Comparison of ENCODE assay signal across 1 cellular context in the genomic region with DNA sequence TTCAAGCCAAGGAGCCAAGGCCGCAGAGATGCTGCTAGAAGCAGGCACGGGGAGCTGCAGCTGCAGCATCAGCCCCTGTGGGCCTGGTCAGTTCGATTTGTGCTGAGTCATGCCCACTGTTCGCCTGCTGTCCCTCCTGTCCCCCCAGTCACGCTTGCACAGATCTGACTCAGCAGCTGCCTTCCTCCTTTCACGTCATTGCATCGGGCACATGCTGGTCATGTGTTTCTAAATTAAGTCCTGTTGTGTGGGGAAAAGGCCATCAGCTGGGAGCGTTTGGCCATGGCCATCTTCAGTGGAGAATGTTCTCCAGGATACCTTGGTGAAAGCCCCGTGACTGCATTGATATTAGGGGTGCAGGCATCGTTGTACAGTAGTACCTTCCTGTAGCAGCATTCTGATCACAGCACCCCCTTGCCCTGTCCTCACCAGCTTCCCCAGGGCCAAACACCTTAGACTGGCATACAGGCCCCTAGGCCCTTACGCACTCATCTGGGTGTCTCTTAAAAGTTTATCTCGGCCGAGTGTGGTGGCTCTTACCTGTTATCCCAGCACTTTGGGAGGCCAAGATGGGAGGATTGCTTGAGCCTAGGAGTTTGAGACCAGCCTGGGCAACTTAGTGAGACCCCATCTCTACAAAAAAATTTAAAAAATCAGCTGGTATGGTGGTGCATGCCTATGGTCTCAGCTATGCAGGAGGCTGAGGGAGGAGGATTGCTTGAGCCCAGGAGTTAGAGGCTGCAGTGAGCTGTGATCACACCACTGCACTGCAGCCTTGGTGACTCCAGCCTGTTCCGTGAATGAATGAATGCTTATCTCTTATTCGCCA.
TF ChIP-seq lines count a peak whose summit lies in the region.

No MANE protein-coding gene starts in this region.

TF ChIP-seq in K562, 482 proteins besides CTCF, POLR2A, EP300 and RAD21 (continued from another document and continues in another):
- TF ChIP-seq, protein P1, sequence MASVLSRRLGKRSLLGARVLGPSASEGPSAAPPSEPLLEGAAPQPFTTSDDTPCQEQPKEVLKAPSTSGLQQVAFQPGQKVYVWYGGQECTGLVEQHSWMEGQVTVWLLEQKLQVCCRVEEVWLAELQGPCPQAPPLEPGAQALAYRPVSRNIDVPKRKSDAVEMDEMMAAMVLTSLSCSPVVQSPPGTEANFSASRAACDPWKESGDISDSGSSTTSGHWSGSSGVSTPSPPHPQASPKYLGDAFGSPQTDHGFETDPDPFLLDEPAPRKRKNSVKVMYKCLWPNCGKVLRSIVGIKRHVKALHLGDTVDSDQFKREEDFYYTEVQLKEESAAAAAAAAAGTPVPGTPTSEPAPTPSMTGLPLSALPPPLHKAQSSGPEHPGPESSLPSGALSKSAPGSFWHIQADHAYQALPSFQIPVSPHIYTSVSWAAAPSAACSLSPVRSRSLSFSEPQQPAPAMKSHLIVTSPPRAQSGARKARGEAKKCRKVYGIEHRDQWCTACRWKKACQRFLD (CRISPR knock-in tag; IDR thresholded peaks at IDR 0.05) = peak; percentile 66; the same call in 1 of the 2 replicates
- TF ChIP-seq SUPT5H (IDR thresholded peaks at IDR 0.05) (no peak), NCOA6 (IDR thresholded peaks at IDR 0.05) (no peak), TRIM28 (IDR thresholded peaks at IDR 0.05) (peak; percentile 80; the same call in 1 of the 2 replicates), HDAC3 (IDR thresholded peaks at IDR 0.05; ENCODE audit: borderline replicate concordance, partially characterized antibody) (peak; percentile 56), ARID3B (CRISPR knock-in tag; IDR thresholded peaks at IDR 0.05; ENCODE audit: borderline replicate concordance) (peak; percentile 63; the same call in 1 of the 2 replicates), NONO (IDR thresholded peaks at IDR 0.05; ENCODE audit: low read depth in 2 of 2, low read length in 1 of 2) (no peak), ZNF212 (CRISPR knock-in tag; IDR thresholded peaks at IDR 0.05) (no peak), ELF1 (tag; IDR thresholded peaks at IDR 0.05) (no peak; the same call in 1 of the 2 replicates), ZNF274 (IDR thresholded peaks at IDR 0.05; ENCODE audit: borderline replicate concordance, low read depth, low read length) (no peak), CREB5 (CRISPR knock-in tag; IDR thresholded peaks at IDR 0.05) (no peak), HNRNPUL1 (IDR thresholded peaks at IDR 0.05; ENCODE audit: low read length) (no peak), ZNF696 (CRISPR knock-in tag; conservative IDR thresholded peaks at IDR 0.05) (no peak), RB1 (IDR thresholded peaks at IDR 0.05; ENCODE audit: low read depth) (peak; percentile 55; the same call in 1 of the 2 replicates), PTRF (tag; IDR thresholded peaks at IDR 0.05) (peak; percentile 50), PHB (CRISPR knock-in tag; IDR thresholded peaks at IDR 0.05) (0 out of 2 replicates have a peak, but pooled peaks have one; percentile 64), ZNF707 (CRISPR knock-in tag; conservative IDR thresholded peaks at IDR 0.05) (no peak), HBP1 (CRISPR knock-in tag; IDR thresholded peaks at IDR 0.05) (peak; percentile 12; the same call in 1 of the 2 replicates), NR1H2 (CRISPR knock-in tag; IDR thresholded peaks at IDR 0.05) (no peak), SMAD1 (IDR thresholded peaks at IDR 0.05; ENCODE audit: low read depth, low read length, partially characterized antibody) (no peak), PBX2 (CRISPR knock-in tag; IDR thresholded peaks at IDR 0.05; ENCODE audit: low read depth) (no peak), PBX2 (tag; conservative IDR thresholded peaks at IDR 0.05; ENCODE audit: low read depth) (no peak), MAZ (CRISPR knock-in tag; conservative IDR thresholded peaks at IDR 0.05 in 1 of 2, IDR thresholded peaks at IDR 0.05 in 1 of 2) (peak; percentile 78 to 82; a peak in 3 of 4 replicates), SIRT6 (IDR thresholded peaks at IDR 0.05; ENCODE audit: low read depth, low read length) (no peak), ZBTB7A (IDR thresholded peaks at IDR 0.05; ENCODE audit: borderline replicate concordance, control insufficient read depth, low read depth, low read length) (peak; percentile 30; the same call in 1 of the 2 replicates), ZNF143 (CRISPR knock-in tag; IDR thresholded peaks at IDR 0.05) (no peak), ZNF766 (CRISPR knock-in tag; conservative IDR thresholded peaks at IDR 0.05) (peak; percentile 73; the same call in 1 of the 2 replicates)
- TF ChIP-seq, protein P2, sequence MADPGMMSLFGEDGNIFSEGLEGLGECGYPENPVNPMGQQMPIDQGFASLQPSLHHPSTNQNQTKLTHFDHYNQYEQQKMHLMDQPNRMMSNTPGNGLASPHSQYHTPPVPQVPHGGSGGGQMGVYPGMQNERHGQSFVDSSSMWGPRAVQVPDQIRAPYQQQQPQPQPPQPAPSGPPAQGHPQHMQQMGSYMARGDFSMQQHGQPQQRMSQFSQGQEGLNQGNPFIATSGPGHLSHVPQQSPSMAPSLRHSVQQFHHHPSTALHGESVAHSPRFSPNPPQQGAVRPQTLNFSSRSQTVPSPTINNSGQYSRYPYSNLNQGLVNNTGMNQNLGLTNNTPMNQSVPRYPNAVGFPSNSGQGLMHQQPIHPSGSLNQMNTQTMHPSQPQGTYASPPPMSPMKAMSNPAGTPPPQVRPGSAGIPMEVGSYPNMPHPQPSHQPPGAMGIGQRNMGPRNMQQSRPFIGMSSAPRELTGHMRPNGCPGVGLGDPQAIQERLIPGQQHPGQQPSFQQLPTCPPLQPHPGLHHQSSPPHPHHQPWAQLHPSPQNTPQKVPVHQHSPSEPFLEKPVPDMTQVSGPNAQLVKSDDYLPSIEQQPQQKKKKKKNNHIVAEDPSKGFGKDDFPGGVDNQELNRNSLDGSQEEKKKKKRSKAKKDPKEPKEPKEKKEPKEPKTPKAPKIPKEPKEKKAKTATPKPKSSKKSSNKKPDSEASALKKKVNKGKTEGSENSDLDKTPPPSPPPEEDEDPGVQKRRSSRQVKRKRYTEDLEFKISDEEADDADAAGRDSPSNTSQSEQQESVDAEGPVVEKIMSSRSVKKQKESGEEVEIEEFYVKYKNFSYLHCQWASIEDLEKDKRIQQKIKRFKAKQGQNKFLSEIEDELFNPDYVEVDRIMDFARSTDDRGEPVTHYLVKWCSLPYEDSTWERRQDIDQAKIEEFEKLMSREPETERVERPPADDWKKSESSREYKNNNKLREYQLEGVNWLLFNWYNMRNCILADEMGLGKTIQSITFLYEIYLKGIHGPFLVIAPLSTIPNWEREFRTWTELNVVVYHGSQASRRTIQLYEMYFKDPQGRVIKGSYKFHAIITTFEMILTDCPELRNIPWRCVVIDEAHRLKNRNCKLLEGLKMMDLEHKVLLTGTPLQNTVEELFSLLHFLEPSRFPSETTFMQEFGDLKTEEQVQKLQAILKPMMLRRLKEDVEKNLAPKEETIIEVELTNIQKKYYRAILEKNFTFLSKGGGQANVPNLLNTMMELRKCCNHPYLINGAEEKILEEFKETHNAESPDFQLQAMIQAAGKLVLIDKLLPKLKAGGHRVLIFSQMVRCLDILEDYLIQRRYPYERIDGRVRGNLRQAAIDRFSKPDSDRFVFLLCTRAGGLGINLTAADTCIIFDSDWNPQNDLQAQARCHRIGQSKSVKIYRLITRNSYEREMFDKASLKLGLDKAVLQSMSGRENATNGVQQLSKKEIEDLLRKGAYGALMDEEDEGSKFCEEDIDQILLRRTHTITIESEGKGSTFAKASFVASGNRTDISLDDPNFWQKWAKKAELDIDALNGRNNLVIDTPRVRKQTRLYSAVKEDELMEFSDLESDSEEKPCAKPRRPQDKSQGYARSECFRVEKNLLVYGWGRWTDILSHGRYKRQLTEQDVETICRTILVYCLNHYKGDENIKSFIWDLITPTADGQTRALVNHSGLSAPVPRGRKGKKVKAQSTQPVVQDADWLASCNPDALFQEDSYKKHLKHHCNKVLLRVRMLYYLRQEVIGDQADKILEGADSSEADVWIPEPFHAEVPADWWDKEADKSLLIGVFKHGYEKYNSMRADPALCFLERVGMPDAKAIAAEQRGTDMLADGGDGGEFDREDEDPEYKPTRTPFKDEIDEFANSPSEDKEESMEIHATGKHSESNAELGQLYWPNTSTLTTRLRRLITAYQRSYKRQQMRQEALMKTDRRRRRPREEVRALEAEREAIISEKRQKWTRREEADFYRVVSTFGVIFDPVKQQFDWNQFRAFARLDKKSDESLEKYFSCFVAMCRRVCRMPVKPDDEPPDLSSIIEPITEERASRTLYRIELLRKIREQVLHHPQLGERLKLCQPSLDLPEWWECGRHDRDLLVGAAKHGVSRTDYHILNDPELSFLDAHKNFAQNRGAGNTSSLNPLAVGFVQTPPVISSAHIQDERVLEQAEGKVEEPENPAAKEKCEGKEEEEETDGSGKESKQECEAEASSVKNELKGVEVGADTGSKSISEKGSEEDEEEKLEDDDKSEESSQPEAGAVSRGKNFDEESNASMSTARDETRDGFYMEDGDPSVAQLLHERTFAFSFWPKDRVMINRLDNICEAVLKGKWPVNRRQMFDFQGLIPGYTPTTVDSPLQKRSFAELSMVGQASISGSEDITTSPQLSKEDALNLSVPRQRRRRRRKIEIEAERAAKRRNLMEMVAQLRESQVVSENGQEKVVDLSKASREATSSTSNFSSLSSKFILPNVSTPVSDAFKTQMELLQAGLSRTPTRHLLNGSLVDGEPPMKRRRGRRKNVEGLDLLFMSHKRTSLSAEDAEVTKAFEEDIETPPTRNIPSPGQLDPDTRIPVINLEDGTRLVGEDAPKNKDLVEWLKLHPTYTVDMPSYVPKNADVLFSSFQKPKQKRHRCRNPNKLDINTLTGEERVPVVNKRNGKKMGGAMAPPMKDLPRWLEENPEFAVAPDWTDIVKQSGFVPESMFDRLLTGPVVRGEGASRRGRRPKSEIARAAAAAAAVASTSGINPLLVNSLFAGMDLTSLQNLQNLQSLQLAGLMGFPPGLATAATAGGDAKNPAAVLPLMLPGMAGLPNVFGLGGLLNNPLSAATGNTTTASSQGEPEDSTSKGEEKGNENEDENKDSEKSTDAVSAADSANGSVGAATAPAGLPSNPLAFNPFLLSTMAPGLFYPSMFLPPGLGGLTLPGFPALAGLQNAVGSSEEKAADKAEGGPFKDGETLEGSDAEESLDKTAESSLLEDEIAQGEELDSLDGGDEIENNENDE (IDR thresholded peaks at IDR 0.05; ENCODE audit: low read depth, low read length) = no peak
- TF ChIP-seq, protein P3, sequence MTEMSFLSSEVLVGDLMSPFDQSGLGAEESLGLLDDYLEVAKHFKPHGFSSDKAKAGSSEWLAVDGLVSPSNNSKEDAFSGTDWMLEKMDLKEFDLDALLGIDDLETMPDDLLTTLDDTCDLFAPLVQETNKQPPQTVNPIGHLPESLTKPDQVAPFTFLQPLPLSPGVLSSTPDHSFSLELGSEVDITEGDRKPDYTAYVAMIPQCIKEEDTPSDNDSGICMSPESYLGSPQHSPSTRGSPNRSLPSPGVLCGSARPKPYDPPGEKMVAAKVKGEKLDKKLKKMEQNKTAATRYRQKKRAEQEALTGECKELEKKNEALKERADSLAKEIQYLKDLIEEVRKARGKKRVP (CRISPR knock-in tag; IDR thresholded peaks at IDR 0.05) = peak; percentile 90
